14 cellular contexts compared by ENCODE assay signal in the genomic region with DNA sequence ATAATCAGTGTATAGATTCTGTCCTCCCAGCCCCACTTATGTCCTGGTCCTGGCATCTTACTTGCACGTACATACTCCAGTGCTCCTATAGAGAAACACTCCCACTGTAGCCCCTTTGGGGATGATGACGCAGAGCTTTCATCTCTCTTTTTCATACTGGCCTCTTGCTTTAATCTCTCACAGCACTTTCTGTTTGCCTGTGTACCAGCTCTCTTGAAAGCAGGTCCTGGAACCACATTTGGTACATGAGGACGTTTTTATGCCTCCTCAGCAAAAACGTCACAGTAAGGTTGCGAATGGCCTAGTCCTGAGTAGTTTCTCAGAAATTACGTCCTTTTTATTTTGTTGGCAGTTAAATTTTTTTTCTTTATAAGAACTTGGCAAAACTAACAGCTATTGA. TPM values are rescaled to one million over a fixed set of nuclear protein-coding genes. Genes with fewer than 3 reads are reported as not detected.
DNase-seq lines count a peak whose midpoint lies in the region; ATAC-seq and TF ChIP-seq lines count a peak whose summit lies in the region.
"Had no signal": no experiment of that assay in that cellular context is flagged by ENCODE, and none has a peak within 500 bp of the region (broad histone marks: within the 10 kb centered on the region; RNA-seq: fewer than 3 reads in every experiment).

No MANE protein-coding gene starts in this region.

- peak overlapping the region; percentile 43 for H3K4me3 Mint-ChIP-seq in CD4-positive, alpha-beta T cell
- peak overlapping the region; percentile 9 for H3K4me3 Mint-ChIP-seq in activated T-helper 1 cell treated with anti-CD3 and anti-CD28 coated beads, Interleukin-12 subunit alpha, Interleukin-12 subunit beta, Interleukin-2, Interleukin-4 antibody, amounts not matched to agents 30 ng/mL and 10 ng/mL and 1 ng/mL, durations not matched to agents 14 hours and 24 hours and 36 hours
- H3K4me3 Mint-ChIP-seq in immature natural killer cell (peak overlapping the region in 1 of 5 donors; percentile 29), mesothelial cell of epicardium (no peak overlapping the region)
- H3K4me3 Mint-ChIP-seq: H9, neural progenitor cell had no signal

- H3K36me3 Mint-ChIP-seq in CD4-positive, alpha-beta T cell (ENCODE audit: low read depth) = peaks cover 23% of the 10 kb centered on the region
- H3K36me3 Mint-ChIP-seq in activated T-helper 1 cell treated with anti-CD3 and anti-CD28 coated beads, Interleukin-12 subunit alpha, Interleukin-12 subunit beta, Interleukin-2, Interleukin-4 antibody, amounts not matched to agents 30 ng/mL and 10 ng/mL and 1 ng/mL, durations not matched to agents 14 hours and 24 hours and 36 hours (ENCODE audit: low read depth) = peaks cover 29% of the 10 kb centered on the region
- peaks cover 0 to 20% (median 4%) of the 10 kb centered on the region in 3 donors for H3K36me3 Mint-ChIP-seq in immature natural killer cell
- H3K36me3 Mint-ChIP-seq in mesothelial cell of epicardium = peaks cover 29% of the 10 kb centered on the region

- peak overlapping the region; percentile 4; the same call in 1 of the 2 replicates for H2AFZ ChIP-seq in MM.1S (ENCODE audit: low read length)
- H2AFZ ChIP-seq: neural progenitor cell had no signal

- no peaks in the 10 kb centered on the region for H3K79me2 ChIP-seq in MM.1S (ENCODE audit: low read length)

- H3K36me3 ChIP-seq in MM.1S (replicated peaks; ENCODE audit: insufficient read depth, low read length) = no peaks in the 10 kb centered on the region
- H3K36me3 ChIP-seq: neural progenitor cell, thoracic aorta had no signal

- intact Hi-C loops in CD4-positive, alpha-beta T cell (cut with DNase I, micrococcal nuclease) = no loop called here
- intact Hi-C loops in activated T-helper 1 cell treated with anti-CD3 and anti-CD28 coated beads, Interleukin-12 subunit alpha, Interleukin-12 subunit beta, Interleukin-2, Interleukin-4 antibody, amounts not matched to agents 30 ng/mL and 10 ng/mL and 1 ng/mL, durations not matched to agents 14 hours and 24 hours and 36 hours (cut with micrococcal nuclease) = loop anchor here (5.0 to 10.0 kb wide), 6 partner anchors 486 to 1596 kb away; partner anchors contain the start of genes EPB41L2, MED23 and PTPRK

- H4K20me1 ChIP-seq in MM.1S (ENCODE audit: insufficient read depth, low read length) = no peaks in the 10 kb centered on the region

- peak in 1 of 10 experiments; percentile 12 for DNase-seq in CD4-positive, alpha-beta T cell
- DNase-seq in MM.1S (peak; percentile 64), immature natural killer cell (no peak), mesothelial cell of epicardium (ENCODE audit: low spot score in 2 of 2, unreplicated experiment in 2 of 2) (no peak), NCI-H2029 (lab: John Stamatoyannopoulos, UW) (no peak)
- DNase-seq in activated T-helper 1 cell treated with anti-CD3 and anti-CD28 coated beads, Interleukin-12 subunit alpha, Interleukin-12 subunit beta, Interleukin-2, Interleukin-4 antibody, amounts not matched to agents 30 ng/mL and 10 ng/mL and 1 ng/mL, durations not matched to agents 14 hours and 24 hours and 36 hours (ENCODE audit: low spot score) = no peak
- DNase-seq: H9, head of caudate nucleus, NCI-H146, NCI-H446, Right ventricle myocardium superior had no signal

- no peak for TF ChIP-seq CTCF in CD4-positive, alpha-beta T cell (IDR thresholded peaks at IDR 0.05)
- TF ChIP-seq CTCF in MM.1S (IDR thresholded peaks at IDR 0.05; ENCODE audit: low read length) (no peak), mesothelial cell of epicardium (IDR thresholded peaks at IDR 0.05; ENCODE audit: unreplicated experiment) (no peak)

- no peaks in the 10 kb centered on the region for H3K9me2 ChIP-seq in MM.1S (replicated peaks; ENCODE audit: insufficient read depth, low read length)

- H3K4me1 ChIP-seq in MM.1S (ENCODE audit: low read length) = peaks cover 20% of the 10 kb centered on the region
- H3K4me1 ChIP-seq: neural progenitor cell had no signal

- CTCF ChIA-PET in CD4-positive, alpha-beta T cell (lab: Charles Lee) = interaction anchor here (1.0 kb wide), 1 partner anchor 8 kb away, joined by 5 read pairs; no protein-coding TSS in a partner anchor

- no peaks in the 10 kb centered on the region for H3K27me3 Mint-ChIP-seq in CD4-positive, alpha-beta T cell
- H3K27me3 Mint-ChIP-seq in activated T-helper 1 cell treated with anti-CD3 and anti-CD28 coated beads, Interleukin-12 subunit alpha, Interleukin-12 subunit beta, Interleukin-2, Interleukin-4 antibody, amounts not matched to agents 30 ng/mL and 10 ng/mL and 1 ng/mL, durations not matched to agents 14 hours and 24 hours and 36 hours (ENCODE audit: insufficient read depth) = peaks cover 2% of the 10 kb centered on the region
- H3K27me3 Mint-ChIP-seq in immature natural killer cell (ENCODE audit: low read depth in 3 of 3) = no peaks in the 10 kb centered on the region
- no peaks in the 10 kb centered on the region for H3K27me3 Mint-ChIP-seq in mesothelial cell of epicardium (ENCODE audit: low read depth)

- no peaks in the 10 kb centered on the region for H3K9me3 Mint-ChIP-seq in CD4-positive, alpha-beta T cell
- no peaks in the 10 kb centered on the region for H3K9me3 Mint-ChIP-seq in activated T-helper 1 cell treated with anti-CD3 and anti-CD28 coated beads, Interleukin-12 subunit alpha, Interleukin-12 subunit beta, Interleukin-2, Interleukin-4 antibody, amounts not matched to agents 30 ng/mL and 10 ng/mL and 1 ng/mL, durations not matched to agents 14 hours and 24 hours and 36 hours
- H3K9me3 Mint-ChIP-seq in immature natural killer cell (no peaks in the 10 kb centered on the region), mesothelial cell of epicardium (no peaks in the 10 kb centered on the region)
- H3K9me3 Mint-ChIP-seq: H9, neural progenitor cell had no signal

- H3K27ac Mint-ChIP-seq in CD4-positive, alpha-beta T cell = peak overlapping the region; percentile 89
- H3K27ac Mint-ChIP-seq in activated T-helper 1 cell treated with anti-CD3 and anti-CD28 coated beads, Interleukin-12 subunit alpha, Interleukin-12 subunit beta, Interleukin-2, Interleukin-4 antibody, amounts not matched to agents 30 ng/mL and 10 ng/mL and 1 ng/mL, durations not matched to agents 14 hours and 24 hours and 36 hours = peak overlapping the region; percentile 61
- peak overlapping the region in 4 of 6 donors; percentile 12 to 82 (median 70) for H3K27ac Mint-ChIP-seq in immature natural killer cell
- H3K27ac Mint-ChIP-seq in mesothelial cell of epicardium = no peak overlapping the region
- H3K27ac Mint-ChIP-seq: H9, neural progenitor cell had no signal

- peaks cover 72% of the 10 kb centered on the region for H3K4me1 Mint-ChIP-seq in CD4-positive, alpha-beta T cell (ENCODE audit: low read depth)
- H3K4me1 Mint-ChIP-seq in activated T-helper 1 cell treated with anti-CD3 and anti-CD28 coated beads, Interleukin-12 subunit alpha, Interleukin-12 subunit beta, Interleukin-2, Interleukin-4 antibody, amounts not matched to agents 30 ng/mL and 10 ng/mL and 1 ng/mL, durations not matched to agents 14 hours and 24 hours and 36 hours (ENCODE audit: low read depth) = peaks cover 42% of the 10 kb centered on the region
- H3K4me1 Mint-ChIP-seq in immature natural killer cell (peaks cover 24 to 47% of the 10 kb centered on the region in 2 donors), mesothelial cell of epicardium (peaks cover 4% of the 10 kb centered on the region)
- H3K4me1 Mint-ChIP-seq: neural progenitor cell had no signal

- H3K4me2 ChIP-seq in MM.1S (ENCODE audit: low read depth, low read length) = peak overlapping the region; percentile 21; the same call in 1 of the 2 replicates
- H3K4me2 ChIP-seq: neural progenitor cell had no signal

- peak; percentile 46 for ATAC-seq in CD4-positive, alpha-beta T cell (ENCODE audit: poor library complexity)
- ATAC-seq in esophagus mucosa = no peak

- no peak overlapping the region for H3K4me3 ChIP-seq in MM.1S (ENCODE audit: low read length)
- H3K4me3 ChIP-seq: neural progenitor cell, thoracic aorta had no signal

- no peaks in the 10 kb centered on the region for H3K9me3 ChIP-seq in CD4-positive, alpha-beta T cell (ENCODE audit: control insufficient read depth, low read length)
- H3K9me3 ChIP-seq in MM.1S (replicated peaks; ENCODE audit: insufficient read depth, low read length) = no peaks in the 10 kb centered on the region
- H3K9me3 ChIP-seq: thoracic aorta had no signal

- peak overlapping the region; percentile 30 for H3K27ac ChIP-seq in CD4-positive, alpha-beta T cell (ENCODE audit: low read depth, low read length)
- peak overlapping the region; percentile 68 for H3K27ac ChIP-seq in MM.1S (ENCODE audit: low read length)
- H3K27ac ChIP-seq: neural progenitor cell, thoracic aorta had no signal

- POLR2A ChIA-PET in CD4-positive, alpha-beta T cell (lab: Charles Lee) = interaction anchor here (1.0 to 3.7 kb wide), 2 partner anchors 9 to 280 kb away, joined by 3 to 33 read pairs; no protein-coding TSS in a partner anchor

- H3K9ac ChIP-seq in MM.1S (ENCODE audit: low read length) = peak overlapping the region; percentile 15; the same call in 1 of the 2 replicates
- H3K9ac ChIP-seq: neural progenitor cell had no signal

- H3K27me3 ChIP-seq in CD4-positive, alpha-beta T cell (ENCODE audit: control insufficient read depth, insufficient read depth, low read length) = no peaks in the 10 kb centered on the region
- no peaks in the 10 kb centered on the region for H3K27me3 ChIP-seq in MM.1S (replicated peaks; ENCODE audit: insufficient read depth, low read length)
- H3K27me3 ChIP-seq: neural progenitor cell had no signal

- peaks cover 9% of the 10 kb centered on the region; the same call in 1 of the 2 replicates for H3F3A ChIP-seq in MM.1S (ENCODE audit: insufficient read depth, low read length)

RNA-seq across cellular contexts. Expression of gene L3MBTL3, which starts 10.8 kb away (rescaled TPM):
- total RNA-seq in CD4-positive, alpha-beta T cell = 10 to 100 TPM; 29.0 to 30.1 TPM
- total RNA-seq in activated T-helper 1 cell treated with anti-CD3 and anti-CD28 coated beads, Interleukin-12 subunit alpha, Interleukin-12 subunit beta, Interleukin-2, Interleukin-4 antibody, amounts not matched to agents 30 ng/mL and 10 ng/mL and 1 ng/mL, durations not matched to agents 14 hours and 24 hours and 36 hours = 5.2 and 7.4 TPM in 2 replicates
- polyA plus RNA-seq in immature natural killer cell = 1 to 10 TPM; 2.3 to 5.3 (median 4.3) TPM
- total RNA-seq in esophagus mucosa (2.5 TPM), mesothelial cell of epicardium (35.8 to 43.4 TPM (median 36.8 TPM) in 3 replicates)
